10 cellular contexts compared by ENCODE assay signal in the genomic region with DNA sequence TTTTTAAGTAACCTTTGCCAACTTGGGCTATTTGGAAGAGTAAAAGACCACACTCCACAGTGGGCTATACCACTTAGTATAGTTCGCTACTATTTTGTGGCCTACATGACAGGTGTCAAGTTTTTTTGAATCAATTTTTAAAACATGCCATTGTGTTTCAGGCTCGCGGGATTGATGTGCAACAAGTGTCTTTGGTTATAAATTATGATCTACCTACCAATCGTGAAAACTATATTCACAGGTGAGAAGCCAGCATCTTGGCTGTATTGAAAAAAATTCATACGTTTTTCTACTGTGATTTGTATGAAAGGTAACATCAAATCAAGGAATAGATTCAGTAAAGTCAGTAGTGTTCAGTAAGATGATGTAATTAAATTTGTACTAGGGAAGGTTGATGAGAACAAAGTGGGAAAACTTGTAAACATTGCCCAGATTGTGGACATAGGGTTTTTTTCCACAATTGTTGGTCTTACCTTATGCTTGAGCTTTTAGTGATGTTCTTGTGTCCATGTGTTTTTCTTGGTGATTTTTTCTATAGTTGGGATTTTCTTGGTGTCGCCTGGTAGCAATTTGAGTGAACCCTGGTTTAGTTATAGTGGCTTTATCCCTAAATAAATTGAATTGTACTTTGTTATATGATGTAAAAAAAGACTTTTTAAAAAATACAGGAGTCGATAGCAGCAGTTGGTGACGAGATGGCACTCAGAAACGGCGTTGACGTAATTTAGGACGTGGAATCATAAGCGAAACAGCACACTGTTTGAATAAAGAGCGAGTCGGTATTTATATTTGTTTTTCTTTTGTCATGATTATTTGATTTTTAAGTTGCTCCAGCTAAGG. TPM values are rescaled to one million over a fixed set of nuclear protein-coding genes. Genes with fewer than 3 reads are reported as not detected.
DNase-seq lines count a peak whose midpoint lies in the region; ATAC-seq and TF ChIP-seq lines count a peak whose summit lies in the region.
"Had no signal": no experiment of that assay in that cellular context is flagged by ENCODE, and none has a peak within 500 bp of the region (broad histone marks: within the 10 kb centered on the region; RNA-seq: fewer than 3 reads in every experiment).

No MANE protein-coding gene starts in this region.

- H3K4me2 ChIP-seq in BLaER1 treated with 17β-estradiol and CSF1 and Interleukin-3, amounts not matched to agents 10 nM and 100 nM = peak overlapping the region; percentile 81 to 98 (median 94)
- peak overlapping the region; percentile 99; the same call in 1 of the 2 replicates for H3K4me2 ChIP-seq in GM23338

- no peak overlapping the region for H2AFZ ChIP-seq in GM23338

- POLR2A ChIA-PET in activated CD8-positive, alpha-beta T cell treated with anti-CD3 and anti-CD28 coated beads, Interleukin-2, amount 10 ng/mL, durations not matched to agents 7 days and 5 days (lab: Charles Lee) = interaction anchor here (1.2 to 4.0 kb wide), 6 partner anchors 11 to 120 kb away, joined by 3 to 25 read pairs (median 8); no protein-coding TSS in a partner anchor

- CTCF ChIA-PET in activated CD8-positive, alpha-beta T cell treated with anti-CD3 and anti-CD28 coated beads, Interleukin-2, amount 10 ng/mL, durations not matched to agents 7 days and 5 days (lab: Charles Lee) = interaction anchor here (0.6 to 1.5 kb wide), 5 partner anchors 12 to 171 kb away, joined by 3 to 4 read pairs (median 4); no protein-coding TSS in a partner anchor

- peak overlapping the region; percentile 99 for H3K4me3 Mint-ChIP-seq in GM23338
- peak overlapping the region; percentile 91 for H3K4me3 Mint-ChIP-seq in activated CD8-positive, alpha-beta T cell treated with anti-CD3 and anti-CD28 coated beads, Interleukin-2, amount 10 ng/mL, durations not matched to agents 7 days and 5 days

- no peaks in the 10 kb centered on the region for H3K9me2 ChIP-seq in GM23338 (ENCODE audit: insufficient read depth)

- peaks cover 76 to 85% (median 81%) of the 10 kb centered on the region in 11 experiments for H4K20me1 ChIP-seq in BLaER1 treated with 17β-estradiol and CSF1 and Interleukin-3, amounts not matched to agents 10 nM and 100 nM
- peaks cover 48% of the 10 kb centered on the region for H4K20me1 ChIP-seq in GM23338 (replicated peaks; ENCODE audit: insufficient read depth)

- peaks cover 12% of the 10 kb centered on the region for H3K9me3 Mint-ChIP-seq in GM23338
- H3K9me3 Mint-ChIP-seq in activated CD8-positive, alpha-beta T cell treated with anti-CD3 and anti-CD28 coated beads, Interleukin-2, amount 10 ng/mL, durations not matched to agents 7 days and 5 days (ENCODE audit: insufficient read depth) = no peaks in the 10 kb centered on the region

- peaks cover 0 to 9% (median 0%) of the 10 kb centered on the region in 11 experiments; a peak in 4 of 22 replicates for H3K9me3 ChIP-seq in BLaER1 treated with 17β-estradiol and CSF1 and Interleukin-3, amounts not matched to agents 10 nM and 100 nM (replicated peaks in 1 of 11)

- ATAC-seq in GM23338 = no peak
- no peak for ATAC-seq in activated CD8-positive, alpha-beta T cell treated with anti-CD3 and anti-CD28 coated beads, Interleukin-2, amount 10 ng/mL, durations not matched to agents 7 days and 5 days
- ATAC-seq in GM21526 (IDR thresholded peaks at IDR 0.05; ENCODE audit: low FRiP score, unreplicated experiment) = no peak

- H3F3A ChIP-seq in GM23338 (replicated peaks; ENCODE audit: low read depth) = peaks cover 89% of the 10 kb centered on the region

- H3K4me3 ChIP-seq in BLaER1 treated with 17β-estradiol and CSF1 and Interleukin-3, amounts not matched to agents 10 nM and 100 nM = peak overlapping the region in 9 of 10 experiments; percentile 88 to 99 (median 94); a peak in 16 of 20 replicates
- H3K4me3 ChIP-seq in GM23338 = peak overlapping the region; percentile 99

- no peak for DNase-seq in GM23338 (ENCODE audit: low spot score)
- no peak for DNase-seq in activated CD8-positive, alpha-beta T cell treated with anti-CD3 and anti-CD28 coated beads, Interleukin-2, amount 10 ng/mL, durations not matched to agents 7 days and 5 days
- DNase-seq in kidney tubule cell (ENCODE audit: low spot score) = peak; percentile 8
- DNase-seq in NCI-H1417 treated with DMSO at 0.1 percent for 48 hours (lab: John Stamatoyannopoulos, UW) = no peak
- no peak for DNase-seq in NCI-H2029 treated with DMSO at 0.1 percent for 48 hours (lab: John Stamatoyannopoulos, UW)
- no peak for DNase-seq in GM20000 (ENCODE audit: low spot score)

- H3K79me2 ChIP-seq in GM23338 (replicated peaks; ENCODE audit: insufficient read depth) = peaks cover 49% of the 10 kb centered on the region

- peak overlapping the region in 3 of 11 experiments; percentile 24 to 100 (median 99); a peak in 6 of 22 replicates for H3K27ac ChIP-seq in BLaER1 treated with 17β-estradiol and CSF1 and Interleukin-3, amounts not matched to agents 10 nM and 100 nM
- H3K27ac ChIP-seq in GM23338 (ENCODE audit: low read depth) = peak overlapping the region; percentile 100

- peaks cover 64 to 88% (median 77%) of the 10 kb centered on the region in 11 experiments for H3K36me3 ChIP-seq in BLaER1 treated with 17β-estradiol and CSF1 and Interleukin-3, amounts not matched to agents 10 nM and 100 nM
- peaks cover 72% of the 10 kb centered on the region for H3K36me3 ChIP-seq in GM23338 (ENCODE audit: insufficient read depth)

- peaks cover 19% of the 10 kb centered on the region for H3K4me1 Mint-ChIP-seq in GM23338
- peaks cover 43% of the 10 kb centered on the region for H3K4me1 Mint-ChIP-seq in activated CD8-positive, alpha-beta T cell treated with anti-CD3 and anti-CD28 coated beads, Interleukin-2, amount 10 ng/mL, durations not matched to agents 7 days and 5 days (ENCODE audit: low read depth)

- H3K27me3 ChIP-seq in BLaER1 treated with 17β-estradiol and CSF1 and Interleukin-3, amounts not matched to agents 10 nM and 100 nM = no peaks in the 10 kb centered on the region
- H3K27me3 ChIP-seq in GM23338 (ENCODE audit: insufficient read depth) = no peaks in the 10 kb centered on the region

- TF ChIP-seq CTCF in GM23338 (conservative IDR thresholded peaks at IDR 0.05; ENCODE audit: low read depth in 2 of 2) (no peak), GM20000 (IDR thresholded peaks at IDR 0.05; ENCODE audit: extremely low read depth, missing control alignments) (no peak)

- peaks cover 98% of the 10 kb centered on the region for H3K36me3 Mint-ChIP-seq in GM23338 (ENCODE audit: low read depth)
- H3K36me3 Mint-ChIP-seq in activated CD8-positive, alpha-beta T cell treated with anti-CD3 and anti-CD28 coated beads, Interleukin-2, amount 10 ng/mL, durations not matched to agents 7 days and 5 days (ENCODE audit: low read depth) = peaks cover 92% of the 10 kb centered on the region

- peak overlapping the region; percentile 64 for H3K27ac Mint-ChIP-seq in GM23338
- peak overlapping the region; percentile 65 for H3K27ac Mint-ChIP-seq in activated CD8-positive, alpha-beta T cell treated with anti-CD3 and anti-CD28 coated beads, Interleukin-2, amount 10 ng/mL, durations not matched to agents 7 days and 5 days

- peaks cover 22 to 60% (median 47%) of the 10 kb centered on the region in 10 experiments for H3K4me1 ChIP-seq in BLaER1 treated with 17β-estradiol and CSF1 and Interleukin-3, amounts not matched to agents 10 nM and 100 nM
- H3K4me1 ChIP-seq in GM23338 (ENCODE audit: insufficient read depth) = peaks cover 8% of the 10 kb centered on the region

- peak overlapping the region; percentile 94 to 100 (median 99); a peak in 17 of 22 replicates for H3K9ac ChIP-seq in BLaER1 treated with 17β-estradiol and CSF1 and Interleukin-3, amounts not matched to agents 10 nM and 100 nM

- H3K27me3 Mint-ChIP-seq in GM23338 (ENCODE audit: insufficient read depth, low read depth, poor library complexity) = peaks cover 42% of the 10 kb centered on the region
- H3K27me3 Mint-ChIP-seq in activated CD8-positive, alpha-beta T cell treated with anti-CD3 and anti-CD28 coated beads, Interleukin-2, amount 10 ng/mL, durations not matched to agents 7 days and 5 days (ENCODE audit: low read depth) = no peaks in the 10 kb centered on the region

TF ChIP-seq in GM23338, 12 proteins besides CTCF, POLR2A, EP300 and RAD21:
- TF ChIP-seq EZH2 (IDR thresholded peaks at IDR 0.05; ENCODE audit: low read depth, unreplicated experiment) (no peak), POLR2AphosphoS5 (IDR thresholded peaks at IDR 0.05; ENCODE audit: low read depth) (peak; percentile 26; the same call in 1 of the 2 replicates)

RNA-seq across cellular contexts. Expression of a gene that starts 4.5 kb away (rescaled TPM):
- 666 and 697 TPM in 2 replicates for total RNA-seq in GM23338 (2014; rRNA removed; shearing (Covaris generic))
- 386 and 433 TPM in 2 replicates for polyA plus RNA-seq in GM23338 (2016; fragmentation: Nextera tagmentation; extraction: Ambion mirVana)
- 100 to 1,000 TPM; 365 to 383 TPM for total RNA-seq in activated CD8-positive, alpha-beta T cell treated with anti-CD3 and anti-CD28 coated beads, Interleukin-2, amount 10 ng/mL, durations not matched to agents 7 days and 5 days

RNA-seq across cellular contexts. Expression of a gene that starts 18.4 kb away (rescaled TPM):
- total RNA-seq in GM23338 (2014; rRNA removed; shearing (Covaris generic)) = 107 and 109 TPM in 2 replicates
- 60.3 and 73.3 TPM in 2 replicates for polyA plus RNA-seq in GM23338 (2016; fragmentation: Nextera tagmentation; extraction: Ambion mirVana)
- total RNA-seq in activated CD8-positive, alpha-beta T cell treated with anti-CD3 and anti-CD28 coated beads, Interleukin-2, amount 10 ng/mL, durations not matched to agents 7 days and 5 days = 100 to 1,000 TPM in 1 of 2 experiments, 10 to 100 TPM in 1; 98.9 to 106 TPM

RNA-seq across cellular contexts. Expression of a gene that starts 54.6 kb away (rescaled TPM):
- not detected in 2 replicates for total RNA-seq in GM23338 (2014; rRNA removed; shearing (Covaris generic))
- polyA plus RNA-seq in GM23338 (2016; fragmentation: Nextera tagmentation; extraction: Ambion mirVana) = not detected in 2 replicates
- total RNA-seq in activated CD8-positive, alpha-beta T cell treated with anti-CD3 and anti-CD28 coated beads, Interleukin-2, amount 10 ng/mL, durations not matched to agents 7 days and 5 days = not detected
- total RNA-seq: dermis microvascular lymphatic vessel endothelial cell, lung microvascular endothelial cell had no signal
